ENCODE assay signal across 29 cellular contexts in the genomic region with DNA sequence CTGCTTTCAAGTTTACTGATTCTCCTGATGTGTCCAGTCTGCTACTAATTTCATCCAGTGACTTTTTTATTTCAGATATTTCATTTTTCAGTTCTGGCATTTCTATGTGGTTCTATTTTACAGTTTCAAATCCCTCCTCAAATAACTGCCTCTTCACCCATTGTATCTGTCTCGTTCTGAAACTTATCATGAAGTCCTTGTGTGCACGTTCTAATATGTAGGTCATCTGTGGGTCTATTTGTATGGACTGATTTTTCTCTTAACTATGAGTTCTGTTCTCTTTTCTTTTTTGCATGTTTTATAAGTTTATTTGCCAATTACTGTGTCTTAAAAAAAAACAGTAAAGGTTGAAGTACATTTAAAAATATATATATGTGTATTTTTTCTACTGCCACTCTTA. TPM values are rescaled to one million over a fixed set of nuclear protein-coding genes. Genes with fewer than 3 reads are reported as not detected.
"Had no signal": no experiment of that assay in that cellular context is flagged by ENCODE, and none has a peak within 500 bp of the region (broad histone marks: within the 10 kb centered on the region; RNA-seq: fewer than 3 reads in every experiment).

No MANE protein-coding gene starts in this region.

- H3K27me3 ChIP-seq: colonic mucosa, dorsolateral prefrontal cortex, foreskin keratinocyte, gastrocnemius medialis, heart left ventricle, hepatocyte had no signal

- H3K27ac ChIP-seq: colonic mucosa, coronary artery, dorsolateral prefrontal cortex, epithelial cell of prostate, esophagus muscularis mucosa, esophagus squamous epithelium, foreskin keratinocyte, gastrocnemius medialis, gastroesophageal sphincter, heart left ventricle, hepatocyte had no signal

- H3K79me2 ChIP-seq: hepatocyte had no signal

- H2AFZ ChIP-seq: hepatocyte had no signal

- H3K4me1 ChIP-seq: colonic mucosa, esophagus muscularis mucosa, esophagus squamous epithelium, foreskin keratinocyte, gastrocnemius medialis, gastroesophageal sphincter, heart left ventricle had no signal

- H3K9me3 ChIP-seq: colonic mucosa had no signal

- FAIRE-seq: endometrium, endothelial cell of umbilical vein, frontal cortex had no signal

- H3K4me2 ChIP-seq: hepatocyte had no signal

- ATAC-seq: effector memory CD8-positive, alpha-beta T cell; esophagus mucosa; foreskin keratinocyte; gastrocnemius medialis; gastroesophageal sphincter; heart left ventricle had no signal

- H3K4me3 ChIP-seq: colonic mucosa, coronary artery, dorsolateral prefrontal cortex, esophagus muscularis mucosa, esophagus squamous epithelium, gastrocnemius medialis, gastroesophageal sphincter, heart left ventricle, hepatocyte had no signal

- DNase-seq: colonic mucosa; cortex of kidney; dermis blood vessel endothelial cell; dorsolateral prefrontal cortex; effector CD4-positive, alpha-beta T cell; effector CD8-positive, alpha-beta T cell; effector memory CD4-positive, alpha-beta T cell; effector memory CD8-positive, alpha-beta T cell; endodermal cell; erythroblast; esophagus squamous epithelium; foreskin fibroblast; foreskin keratinocyte; foreskin melanocyte; gastrocnemius medialis; glutamatergic neuron; head of caudate nucleus; heart left ventricle; hippocampal formation had no signal

RNA-seq across cellular contexts. Expression of a gene that starts 43.3 kb away (rescaled TPM):
- total RNA-seq: fibroblast of villous mesenchyme, foreskin keratinocyte had no signal
- polyA plus RNA-seq: foreskin keratinocyte had no signal
